Comparison of ENCODE assay signal across 28 cellular contexts in the genomic region with DNA sequence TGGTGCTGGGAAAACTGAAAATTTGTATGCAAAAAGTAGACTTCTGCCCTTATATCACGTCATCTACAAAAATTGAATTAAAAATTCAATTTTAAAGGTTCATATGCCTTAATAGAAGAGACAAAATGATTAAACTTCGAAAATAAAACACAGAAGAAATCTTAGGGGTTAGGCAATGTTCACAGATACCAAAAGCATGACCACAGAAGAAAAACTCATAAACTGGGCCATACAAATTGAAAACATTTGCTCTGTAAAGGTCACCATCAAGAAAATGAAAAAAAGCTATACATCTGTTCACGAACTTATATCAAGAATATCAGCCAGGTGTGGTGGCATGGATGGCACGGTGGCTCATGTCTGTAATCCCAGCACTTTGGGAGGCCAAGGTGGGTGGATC.
"Had no signal": no experiment of that assay in that cellular context is flagged by ENCODE, and none has a peak within 500 bp of the region (broad histone marks: within the 10 kb centered on the region; RNA-seq: fewer than 3 reads in every experiment).

No MANE protein-coding gene starts in this region.

- H3K9me3 ChIP-seq: adrenal gland, ascending aorta, breast epithelium, colonic mucosa, esophagus squamous epithelium, gastroesophageal sphincter had no signal

- H3K27ac ChIP-seq: adrenal gland, ascending aorta, breast epithelium, cardiac muscle cell, colonic mucosa, epithelial cell of prostate, esophagus squamous epithelium, foreskin keratinocyte, gastroesophageal sphincter, heart right ventricle, hepatocyte had no signal

- H3K36me3 ChIP-seq: adrenal gland, breast epithelium, cardiac muscle cell, colonic mucosa had no signal

- H3K4me1 ChIP-seq: adrenal gland, ascending aorta, breast epithelium, colonic mucosa, esophagus squamous epithelium, foreskin keratinocyte, gastroesophageal sphincter, heart right ventricle had no signal

- ATAC-seq: activated CD4-positive, alpha-beta T cell treated with anti-CD3 and anti-CD28 coated beads for 36 hours; activated CD8-positive, alpha-beta memory T cell treated with anti-CD3 and anti-CD28 coated beads, Interleukin-2, amount 10 ng/mL, durations not matched to agents 7 days and 5 days; activated CD8-positive, alpha-beta T cell treated with anti-CD3 and anti-CD28 coated beads, Interleukin-2, amount 10 ng/mL, durations not matched to agents 7 days and 5 days; foreskin keratinocyte; gastroesophageal sphincter; heart right ventricle had no signal

- DNase-seq: activated CD4-positive, alpha-beta memory T cell treated with anti-CD3 and anti-CD28 coated beads for 36 hours; activated CD4-positive, alpha-beta T cell treated with anti-CD3 and anti-CD28 coated beads for 36 hours; activated CD4-positive, alpha-beta T cell treated with anti-CD3 and anti-CD28 coated beads, Interleukin-2, amount 10 ng/mL, durations not matched to agents 24 days and 14 days; activated CD4-positive, CD25-positive, alpha-beta regulatory T cell; activated CD4-positive, CD25-positive, alpha-beta regulatory T cell treated with anti-CD3 and anti-CD28 coated beads, Interleukin-2, amount 50 U/mL, for 72 hours; activated CD8-positive, alpha-beta memory T cell treated with anti-CD3 and anti-CD28 coated beads, Interleukin-2, amount 10 ng/mL, durations not matched to agents 7 days and 5 days; activated CD8-positive, alpha-beta memory T cell treated with anti-CD3 and anti-CD28 coated beads, Interleukin-2, amount 50 U/mL, for 4 hours; activated CD8-positive, alpha-beta T cell treated with anti-CD3 and anti-CD28 coated beads, Interleukin-2, amount 10 ng/mL, durations not matched to agents 7 days and 5 days; activated effector memory CD4-positive, alpha-beta T cell treated with anti-CD3 and anti-CD28 coated beads, Interleukin-2, amount 50 U/mL, for 16 hours; activated naive CD4-positive, alpha-beta T cell; activated naive CD4-positive, alpha-beta T cell treated with anti-CD3 and anti-CD28 coated beads, Interleukin-2, amount 10 ng/mL, durations not matched to agents 7 days and 5 days; activated T-cell treated with anti-CD3 and anti-CD28 coated beads, Interleukin-2, amount 50 U/mL, for 1 hour; activated T-cell treated with anti-CD3 and anti-CD28 coated beads, Interleukin-2, amount 50 U/mL, for 48 hours; adrenal gland; central memory CD4-positive, alpha-beta T cell; cerebellar nuclear complex; colonic mucosa; effector CD8-positive, alpha-beta T cell; esophagus squamous epithelium; foreskin keratinocyte; heart right ventricle; T-helper 2 cell had no signal

- H3K27me3 ChIP-seq: adrenal gland, ascending aorta, breast epithelium, cardiac muscle cell, colonic mucosa, esophagus squamous epithelium, foreskin keratinocyte, gastroesophageal sphincter, heart right ventricle, hepatocyte had no signal

- H2AFZ ChIP-seq: hepatocyte had no signal

- H3K79me2 ChIP-seq: hepatocyte had no signal

- H3K4me3 ChIP-seq: adrenal gland, ascending aorta, breast epithelium, cardiac muscle cell, colonic mucosa, esophagus squamous epithelium, gastroesophageal sphincter, heart right ventricle, hepatocyte had no signal

- H3K4me2 ChIP-seq: hepatocyte had no signal
